ENCODE assay signal across 14 cellular contexts in genomic region chr22:48894064-48894671, GRCh38.
DNase-seq lines count a peak whose midpoint lies in the region; ATAC-seq, FAIRE-seq and TF ChIP-seq lines count a peak whose summit lies in the region.
"Had no signal": no experiment of that assay in that cellular context is flagged by ENCODE, and none has a peak within 500 bp of the region (broad histone marks: within the 10 kb centered on the region; RNA-seq: fewer than 3 reads in every experiment).

No MANE protein-coding gene starts in this region.

- H3K23ac ChIP-seq in H1 (ENCODE audit: insufficient read length), result no peak overlapping the region

- H3K9me3 ChIP-seq in H1 (ENCODE audit: insufficient read depth in 2 of 2, low read depth in 1 of 2, low read length in 1 of 2), result peaks cover 0 to 3% of the 10 kb centered on the region in 2 experiments; a peak in 1 of 4 replicates
- H3K9me3 ChIP-seq: lower lobe of right lung, Peyer's patch, transverse colon had no signal

- no peak overlapping the region for H4K5ac ChIP-seq in H1 (ENCODE audit: insufficient read length, low read depth, low read length)

- H3K23me2 ChIP-seq in H1 (ENCODE audit: low read depth, low read length), result no peaks in the 10 kb centered on the region

- no peak overlapping the region for H2BK20ac ChIP-seq in H1 (ENCODE audit: low read length)

- no peak overlapping the region for H3K4ac ChIP-seq in H1 (replicated peaks; ENCODE audit: insufficient read length, low read depth, low read length)

- peak; percentile 26 for DNase-seq in activated CD4-positive, alpha-beta T cell treated with anti-CD3 and anti-CD28 coated beads for 36 hours
- DNase-seq in activated CD4-positive, alpha-beta T cell treated with anti-CD3 and anti-CD28 coated beads for 4 hours, result no peak
- DNase-seq in MV-4-11 (lab: John Stamatoyannopoulos, UW), result peak; percentile 51
- peak in 1 of 2 experiments; percentile 61 for DNase-seq in H1 (ENCODE audit: low read depth in 1 of 2, low spot score in 2 of 2)
- peak; percentile 53 for DNase-seq in sciatic nerve (ENCODE audit: low spot score)
- no peak for DNase-seq in stimulated activated naive CD4-positive, alpha-beta T cell treated with Interleukin-2 at 50 U/mL for 16 hours (lab: John Stamatoyannopoulos, UW)
- no peak for DNase-seq in HCEC 1CT
- DNase-seq: lower lobe of right lung, occipital lobe, T-helper 2 cell, transverse colon had no signal

- no peak overlapping the region for H3K56ac ChIP-seq in H1 (replicated peaks; ENCODE audit: insufficient read length, low read depth, low read length)

- no peaks in the 10 kb centered on the region for H3K9me3 Mint-ChIP-seq in activated CD4-positive, alpha-beta T cell treated with anti-CD3 and anti-CD28 coated beads for 36 hours (ENCODE audit: low read depth)

- H3K4me1 ChIP-seq in H1 (replicated peaks in 1 of 4; ENCODE audit: control insufficient read depth in 3 of 4, insufficient read depth in 4 of 4, low read length in 3 of 4), result no peaks in the 10 kb centered on the region
- H3K4me1 ChIP-seq: lower lobe of right lung, Peyer's patch, transverse colon had no signal

- no peaks in the 10 kb centered on the region for H4K20me1 ChIP-seq in H1 (replicated peaks in 1 of 2; ENCODE audit: control insufficient read depth in 1 of 2, insufficient read depth in 2 of 2, low read length in 2 of 2)

- CTCF ChIA-PET in activated CD4-positive, alpha-beta T cell treated with anti-CD3 and anti-CD28 coated beads for 36 hours (lab: Charles Lee), result no interaction called here
- CTCF ChIA-PET in H1 (lab: Charles Lee; ENCODE audit: partially characterized antibody), result interaction anchor here (0.5 to 2.0 kb wide), 19 partner anchors 8 to 463 kb away, joined by 3 to 8 read pairs (median 3); no protein-coding TSS in a partner anchor

- no peak overlapping the region for H3K4me2 ChIP-seq in H1 (ENCODE audit: insufficient read depth in 1 of 2, low read depth in 2 of 2, low read length in 2 of 2)

- H2BK120ac ChIP-seq in H1 (replicated peaks; ENCODE audit: low read depth, low read length), result no peak overlapping the region

- no peak overlapping the region for H3K4me3 Mint-ChIP-seq in activated CD4-positive, alpha-beta T cell treated with anti-CD3 and anti-CD28 coated beads for 36 hours

- H4K8ac ChIP-seq in H1 (ENCODE audit: extremely low read depth, insufficient read depth, low read length), result peak overlapping the region; percentile 3; the same call in 1 of the 2 replicates

- no peaks in the 10 kb centered on the region for H3K79me1 ChIP-seq in H1 (ENCODE audit: low read depth, low read length)

- peaks cover 25% of the 10 kb centered on the region for H3K27me3 Mint-ChIP-seq in activated CD4-positive, alpha-beta T cell treated with anti-CD3 and anti-CD28 coated beads for 36 hours

- no peaks in the 10 kb centered on the region for H3K36me3 Mint-ChIP-seq in activated CD4-positive, alpha-beta T cell treated with anti-CD3 and anti-CD28 coated beads for 36 hours (ENCODE audit: low read depth)

- no peak for FAIRE-seq in H1 (lab: Jason Lieb, UNC)
- FAIRE-seq: D721Med had no signal

- peak overlapping the region; percentile 14; the same call in 1 of the 2 replicates for H2AK5ac ChIP-seq in H1 (ENCODE audit: low read depth, low read length)

- peak overlapping the region; percentile 43; the same call in 1 of the 2 replicates for H3K18ac ChIP-seq in H1 (ENCODE audit: extremely low read depth, low read length)

- 82% methylated on average over 16 of the region's 23 CpGs; no CpG with 5 or more reads in 1 of the 2 experiments for WGBS in H1 (ENCODE audit: extremely low coverage in 1 of 2, insufficient coverage in 1 of 2, insufficient read length in 1 of 2, insufficient replicate concordance in 2 of 2, low coverage in 1 of 2, low lambda C conversion rate in 2 of 2, missing lambda C conversion rate in 1 of 2), 2 experiments

- H2BK12ac ChIP-seq in H1 (ENCODE audit: low read depth, low read length), result peak overlapping the region; percentile 75; the same call in 1 of the 2 replicates

- H3K4me1 Mint-ChIP-seq in activated CD4-positive, alpha-beta T cell treated with anti-CD3 and anti-CD28 coated beads for 36 hours, result no peaks in the 10 kb centered on the region

- ATAC-seq in activated CD4-positive, alpha-beta T cell treated with anti-CD3 and anti-CD28 coated beads for 36 hours, result no peak
- ATAC-seq in sciatic nerve (no peak), HG02981 (IDR thresholded peaks at IDR 0.05; ENCODE audit: unreplicated experiment) (no peak)
- ATAC-seq: lower lobe of right lung had no signal

- no peak for TF ChIP-seq EP300 in H1 (IDR thresholded peaks at IDR 0.05; ENCODE audit: borderline replicate concordance in 1 of 2, low read depth in 2 of 2, low read length in 2 of 2)

- intact Hi-C loops in activated CD4-positive, alpha-beta T cell treated with anti-CD3 and anti-CD28 coated beads for 36 hours (cut with DNase I, micrococcal nuclease), result no loop called here
- intact Hi-C loops in sciatic nerve (cut with DNase I), result no loop called here

- H3K27ac ChIP-seq in H1 (ENCODE audit: low read depth, low read length), result no peak overlapping the region
- H3K27ac ChIP-seq: lower lobe of right lung, Peyer's patch, transverse colon had no signal

- no peak overlapping the region for H3K4me3 ChIP-seq in H1 (ENCODE audit: extremely low read depth in 1 of 4, insufficient read depth in 2 of 4, low read depth in 3 of 4, low read length in 4 of 4)
- H3K4me3 ChIP-seq: lower lobe of right lung, Peyer's patch, transverse colon had no signal

- no peak overlapping the region for H2BK5ac ChIP-seq in H1 (ENCODE audit: low read depth, low read length)

- peaks cover 0 to 4% (median 2%) of the 10 kb centered on the region in 4 experiments; a peak in 3 of 7 replicates for H3K27me3 ChIP-seq in H1 (replicated peaks in 1 of 4; ENCODE audit: control insufficient read depth in 3 of 4, extremely low read depth in 1 of 4, insufficient read depth in 3 of 4, low read length in 3 of 4)
- H3K27me3 ChIP-seq: Peyer's patch, transverse colon had no signal

- H3K36me3 ChIP-seq in H1 (ENCODE audit: control insufficient read depth in 2 of 4, insufficient read depth in 4 of 4, low read length in 3 of 4), result no peaks in the 10 kb centered on the region
- H3K36me3 ChIP-seq: lower lobe of right lung, Peyer's patch, transverse colon had no signal

- H2BK15ac ChIP-seq in H1 (ENCODE audit: low read length), result peak overlapping the region; percentile 72; the same call in 1 of the 2 replicates

- peak; percentile 67 to 81 (median 74) for TF ChIP-seq CTCF in H1 (IDR thresholded peaks at IDR 0.05; ENCODE audit: control extremely low read depth in 1 of 3, insufficient read depth in 1 of 3, low read depth in 1 of 3, low read length in 3 of 3)

- POLR2A ChIA-PET in activated CD4-positive, alpha-beta T cell treated with anti-CD3 and anti-CD28 coated beads for 36 hours (lab: Charles Lee), result no interaction called here
- POLR2A ChIA-PET in H1 (lab: Charles Lee; ENCODE audit: partially characterized antibody), result no interaction called here

- no peak overlapping the region for H3K27ac Mint-ChIP-seq in activated CD4-positive, alpha-beta T cell treated with anti-CD3 and anti-CD28 coated beads for 36 hours

- H3K9ac ChIP-seq in H1 (replicated peaks in 1 of 4; ENCODE audit: extremely low read depth in 1 of 4, low read depth in 3 of 4, low read length in 3 of 4), result no peak overlapping the region

- H3K79me2 ChIP-seq in H1 (ENCODE audit: control insufficient read depth in 1 of 2, insufficient read depth in 2 of 2, low read length in 2 of 2), result no peaks in the 10 kb centered on the region

- TF ChIP-seq POLR2A in H1 (IDR thresholded peaks at IDR 0.05; ENCODE audit: control extremely low read depth in 1 of 2, low read depth in 2 of 2, low read length in 2 of 2), result no peak

- H3K14ac ChIP-seq in H1 (ENCODE audit: insufficient read length), result no peak overlapping the region

- peak overlapping the region; percentile 41 for H4K91ac ChIP-seq in H1 (replicated peaks; ENCODE audit: insufficient read length, low read length)

- H2AFZ ChIP-seq in H1 (ENCODE audit: low read length), result no peak overlapping the region

- TF ChIP-seq RAD21 in H1 (IDR thresholded peaks at IDR 0.05 in 1 of 2, conservative IDR thresholded peaks at IDR 0.05 in 1 of 2; ENCODE audit: low read depth in 2 of 2, low read length in 2 of 2), result peak; percentile 30 to 58; a peak in 3 of 4 replicates

TF ChIP-seq in H1, 55 proteins besides CTCF, POLR2A, EP300 and RAD21:
- TF ChIP-seq RBBP5 (IDR thresholded peaks at IDR 0.05; ENCODE audit: borderline replicate concordance, low read depth, low read length), result no peak
- peak; percentile 86 for TF ChIP-seq YY1 (IDR thresholded peaks at IDR 0.05; ENCODE audit: low read depth, low read length)
- no peak for TF ChIP-seq EGR1 (IDR thresholded peaks at IDR 0.05; ENCODE audit: borderline replicate concordance, low read depth, low read length)
- peak; percentile 46; the same call in 1 of the 2 replicates for TF ChIP-seq MAX (IDR thresholded peaks at IDR 0.05)
- peak; percentile 51; the same call in 1 of the 2 replicates for TF ChIP-seq E2F6 (IDR thresholded peaks at IDR 0.05)
TF ChIP-seq in H1: peak in this region for 3.

Comparison
In these comparisons a context has a peak if more than half of its experiments do, and no peak if none do; other contexts are left out.
1. DNase-seq: peak in activated CD4-positive, alpha-beta T cell treated with anti-CD3 and anti-CD28 coated beads for 36 hours (single experiment), MV-4-11 (single experiment) and sciatic nerve (single experiment); none in activated CD4-positive, alpha-beta T cell treated with anti-CD3 and anti-CD28 coated beads for 4 hours (0 of 2), stimulated activated naive CD4-positive, alpha-beta T cell treated with Interleukin-2 at 50 U/mL for 16 hours (single experiment) and HCEC 1CT (single experiment).